In the genomic region with DNA sequence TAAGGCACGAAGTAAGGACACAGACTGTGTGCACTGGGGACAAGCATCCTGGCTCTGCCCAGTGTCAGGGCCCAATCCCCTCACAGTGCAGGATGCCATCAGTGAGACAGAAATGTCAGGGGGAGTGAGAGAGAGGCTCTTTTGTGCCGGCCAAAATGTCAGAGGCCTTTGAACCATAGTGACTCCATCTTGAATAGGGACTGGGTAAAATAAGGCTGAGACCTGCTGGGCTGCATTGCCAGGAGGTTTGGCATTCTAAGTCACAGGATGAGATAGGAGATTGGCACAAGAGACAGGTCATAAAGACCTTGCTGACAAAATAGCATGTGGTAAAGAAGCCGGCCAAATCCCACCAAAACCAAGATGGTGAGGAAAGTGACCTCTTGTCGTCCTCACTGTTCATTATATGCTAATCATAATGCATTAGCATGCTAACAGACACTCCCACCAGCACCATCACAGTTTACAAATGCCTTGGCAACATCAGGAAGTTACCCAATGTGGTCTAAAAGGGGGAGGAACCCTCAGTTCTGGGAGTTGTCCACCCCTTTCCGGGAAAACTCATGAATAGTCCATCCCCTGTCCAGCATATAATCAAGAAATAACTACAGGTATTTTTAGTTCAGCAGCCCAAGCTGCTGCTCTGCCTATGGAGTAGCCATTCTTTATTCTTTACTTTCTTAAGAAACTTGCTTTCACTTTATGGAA, we compare ENCODE assay signal across 32 cellular contexts.
DNase-seq lines count a peak whose midpoint lies in the region; ATAC-seq, FAIRE-seq and TF ChIP-seq lines count a peak whose summit lies in the region.
"Had no signal": no experiment of that assay in that cellular context is flagged by ENCODE, and none has a peak within 500 bp of the region (broad histone marks: within the 10 kb centered on the region; RNA-seq: fewer than 3 reads in every experiment).

No MANE protein-coding gene starts in this region.

- H3K27ac ChIP-seq in Karpas-422 (ENCODE audit: low read length) (peak overlapping the region; percentile 95), HepG2 (ENCODE audit: extremely low read length, insufficient read depth, low read length) (no peak overlapping the region)
- H3K27ac ChIP-seq: body of pancreas, esophagus squamous epithelium, KMS-11, psoas muscle, stomach, thyroid gland, vagina had no signal

- TF ChIP-seq POLR2A in HepG2 (IDR thresholded peaks at IDR 0.05; ENCODE audit: insufficient read depth in 1 of 2, low read depth in 2 of 2, low read length in 2 of 2) = no peak

- no peaks in the 10 kb centered on the region for H3K27me3 ChIP-seq in Karpas-422 (ENCODE audit: low read length)
- peaks cover 0 to 16% of the 10 kb centered on the region in 2 experiments; a peak in 2 of 5 replicates for H3K27me3 ChIP-seq in HepG2 (ENCODE audit: control insufficient read depth in 1 of 2, insufficient read depth in 2 of 2, low read length in 2 of 2)
- H3K27me3 ChIP-seq: body of pancreas, dorsolateral prefrontal cortex, esophagus squamous epithelium, stomach, thyroid gland, vagina had no signal

- H3K36me3 Mint-ChIP-seq in T-helper 17 cell (ENCODE audit: low read depth) = no peaks in the 10 kb centered on the region
- H3K36me3 Mint-ChIP-seq: CD8-positive, alpha-beta memory T cell; memory B cell had no signal

- H3K4me3 Mint-ChIP-seq in T-helper 17 cell = peak overlapping the region; percentile 47
- H3K4me3 Mint-ChIP-seq: CD8-positive, alpha-beta memory T cell; memory B cell; T-helper 1 cell treated with Interleukin-12 subunit alpha and Interleukin-12 subunit beta and Interleukin-4 antibody, amounts not matched to agents 30 μg/mL and 1 μg/mL, for 36 hours had no signal

- no peak for FAIRE-seq in HepG2 (lab: Jason Lieb, UNC)
- FAIRE-seq: endometrium, GM18507, GM19239, H54, islet of Langerhans, TTC549 had no signal

- ATAC-seq in T-helper 17 cell (no peak), omental fat pad (ENCODE audit: low FRiP score) (peak; percentile 28), HepG2 (no peak)
- ATAC-seq: body of pancreas, left lobe of liver, psoas muscle had no signal

- intact Hi-C loops in HepG2 (cut with micrococcal nuclease; ENCODE audit: unreplicated experiment) = no loop called here

- H3K4me2 ChIP-seq in Karpas-422 (ENCODE audit: low read depth, low read length, poor library complexity, severe bottlenecking) (peak overlapping the region; percentile 71), HepG2 (ENCODE audit: low read depth, low read length) (no peak overlapping the region)
- H3K4me2 ChIP-seq: KMS-11 had no signal

- no TSS peak for BruUV-seq in HepG2 (replicated peaks; lab: Mats Ljungman, UMichigan)

- H3K9me2 ChIP-seq in Karpas-422 (replicated peaks; ENCODE audit: insufficient read depth, low read length) = no peaks in the 10 kb centered on the region

- H4K20me1 ChIP-seq in Karpas-422 (ENCODE audit: insufficient read depth, low read depth, low read length) = no peaks in the 10 kb centered on the region
- H4K20me1 ChIP-seq in HepG2 (ENCODE audit: insufficient read depth, low read length) = no peaks in the 10 kb centered on the region

- WGBS in HepG2 (ENCODE audit: low lambda C conversion rate) = 25% methylated on average over 5 of the region's 5 CpGs

- H3K27ac Mint-ChIP-seq in T-helper 17 cell = no peak overlapping the region
- H3K27ac Mint-ChIP-seq: CD8-positive, alpha-beta memory T cell; memory B cell; T-helper 1 cell treated with Interleukin-12 subunit alpha and Interleukin-12 subunit beta and Interleukin-4 antibody, amounts not matched to agents 30 μg/mL and 1 μg/mL, for 36 hours had no signal

- H3K9ac ChIP-seq in Karpas-422 (ENCODE audit: low read length) = peak overlapping the region; percentile 65
- no peak overlapping the region for H3K9ac ChIP-seq in HepG2 (ENCODE audit: insufficient read depth, low read depth, low read length)
- H3K9ac ChIP-seq: KMS-11 had no signal

- CTCF ChIA-PET in HepG2 (lab: Yijun Ruan, JAX; ENCODE audit: low intra/inter-chr PET ratio, low total read pairs) = no interaction called here

- H3K36me3 ChIP-seq in Karpas-422 (ENCODE audit: insufficient read depth, low read length) = no peaks in the 10 kb centered on the region
- H3K36me3 ChIP-seq in HepG2 (replicated peaks in 1 of 2; ENCODE audit: control insufficient read depth in 1 of 2, insufficient read depth in 2 of 2, low read length in 2 of 2) = no peaks in the 10 kb centered on the region
- H3K36me3 ChIP-seq: esophagus squamous epithelium, stomach, thyroid gland, vagina had no signal

- POLR2A ChIA-PET in HepG2 (lab: Yijun Ruan, JAX) = no interaction called here

- H3K4me1 ChIP-seq in Karpas-422 (ENCODE audit: low read length) (peaks cover 78% of the 10 kb centered on the region), HepG2 (ENCODE audit: insufficient read depth, low read length) (no peaks in the 10 kb centered on the region)
- H3K4me1 ChIP-seq: body of pancreas, esophagus squamous epithelium, psoas muscle, stomach, thyroid gland, vagina had no signal

- TF ChIP-seq CTCF in fibroblast of pulmonary artery (IDR thresholded peaks at IDR 0.05; ENCODE audit: low read length, missing control alignments) = no peak
- TF ChIP-seq CTCF in omental fat pad (IDR thresholded peaks at IDR 0.05) = no peak
- no peak for TF ChIP-seq CTCF in HepG2 (CRISPR knock-in tag; IDR thresholded peaks at IDR 0.05)

- H3K9me3 ChIP-seq in Karpas-422 (ENCODE audit: low read length) (no peaks in the 10 kb centered on the region), T-helper 17 cell (ENCODE audit: control insufficient read depth, low read length, poor library complexity, severe bottlenecking) (no peaks in the 10 kb centered on the region), HepG2 (ENCODE audit: low read length) (no peaks in the 10 kb centered on the region)
- H3K9me3 ChIP-seq: esophagus squamous epithelium, psoas muscle, stomach, thyroid gland, vagina had no signal

- H3K4me3 ChIP-seq in Karpas-422 (ENCODE audit: low read length) = peak overlapping the region; percentile 44; the same call in 1 of the 2 replicates
- no peak overlapping the region for H3K4me3 ChIP-seq in fibroblast of pulmonary artery (replicated peaks; ENCODE audit: low read depth, low read length)
- H3K4me3 ChIP-seq in HepG2 (replicated peaks in 1 of 3; ENCODE audit: insufficient read depth in 1 of 3, low read depth in 2 of 3, low read length in 3 of 3) = no peak overlapping the region
- H3K4me3 ChIP-seq: body of pancreas, dorsolateral prefrontal cortex, esophagus squamous epithelium, psoas muscle, stomach, thyroid gland, vagina had no signal

- H2AFZ ChIP-seq in Karpas-422 (ENCODE audit: low read length) (no peak overlapping the region), HepG2 (ENCODE audit: low read length) (no peak overlapping the region)

- no peaks in the 10 kb centered on the region for H3K27me3 Mint-ChIP-seq in T-helper 17 cell
- H3K27me3 Mint-ChIP-seq: memory B cell had no signal

- peaks cover 11% of the 10 kb centered on the region for H3K4me1 Mint-ChIP-seq in T-helper 17 cell

- TF ChIP-seq EP300 in HepG2 (IDR thresholded peaks at IDR 0.05; ENCODE audit: low read depth in 2 of 2, low read length in 2 of 2) (no peak), HepG2 (CRISPR knock-in tag; IDR thresholded peaks at IDR 0.05; ENCODE audit: borderline replicate concordance) (no peak)

- H3K79me2 ChIP-seq in Karpas-422 (ENCODE audit: low read length) = no peaks in the 10 kb centered on the region
- no peaks in the 10 kb centered on the region for H3K79me2 ChIP-seq in HepG2 (ENCODE audit: insufficient read depth, low read length)

- in situ Hi-C loops in HepG2 (cut with HindIII; ENCODE audit: extremely low pct_ligation_motif_present, low pct_unique_long_range_greater_than_20kb) = no loop called here

- DNase-seq in Karpas-422 (no peak), T-helper 17 cell (no peak), fibroblast of pulmonary artery (ENCODE audit: low read depth) (peak; percentile 45), omental fat pad (ENCODE audit: low spot score) (no peak), 8988T (no peak), HepG2 (ENCODE audit: low spot score) (no peak), GM19240 (ENCODE audit: insufficient read length, low spot score) (no peak)
- DNase-seq: activated CD4-positive, alpha-beta T cell treated with anti-CD3 and anti-CD28 coated beads, Interleukin-2, amount 50 U/mL, for 48 hours; activated CD4-positive, CD25-positive, alpha-beta regulatory T cell treated with anti-CD3 and anti-CD28 coated beads, Interleukin-2, amount 50 U/mL, for 72 hours; activated naive CD4-positive, alpha-beta T cell treated with Interleukin-2 at 50 U/mL for 16 hours; body of pancreas; CD8-positive, alpha-beta memory T cell; dorsolateral prefrontal cortex; EL; esophagus squamous epithelium; NCI-H1436 treated with DMSO at 0.1 percent for 48 hours; NCI-H748 treated with DMSO at 0.1 percent for 48 hours; psoas muscle; stimulated activated CD4-positive, alpha-beta T cell treated with anti-CD3 and anti-CD28 coated beads, Interleukin-4, amount 100 ng/mL, for 1 hour; stomach; thyroid gland had no signal

- no peak for TF ChIP-seq RAD21 in HepG2 (CRISPR knock-in tag; IDR thresholded peaks at IDR 0.05)

TF ChIP-seq in HepG2, 621 proteins besides CTCF, POLR2A, EP300 and RAD21 (continues in another document):
- TF ChIP-seq ZNF598 (CRISPR knock-in tag; IDR thresholded peaks at IDR 0.05; ENCODE audit: borderline replicate concordance) = no peak
